10 cellular contexts compared by ENCODE assay signal in the genomic region with DNA sequence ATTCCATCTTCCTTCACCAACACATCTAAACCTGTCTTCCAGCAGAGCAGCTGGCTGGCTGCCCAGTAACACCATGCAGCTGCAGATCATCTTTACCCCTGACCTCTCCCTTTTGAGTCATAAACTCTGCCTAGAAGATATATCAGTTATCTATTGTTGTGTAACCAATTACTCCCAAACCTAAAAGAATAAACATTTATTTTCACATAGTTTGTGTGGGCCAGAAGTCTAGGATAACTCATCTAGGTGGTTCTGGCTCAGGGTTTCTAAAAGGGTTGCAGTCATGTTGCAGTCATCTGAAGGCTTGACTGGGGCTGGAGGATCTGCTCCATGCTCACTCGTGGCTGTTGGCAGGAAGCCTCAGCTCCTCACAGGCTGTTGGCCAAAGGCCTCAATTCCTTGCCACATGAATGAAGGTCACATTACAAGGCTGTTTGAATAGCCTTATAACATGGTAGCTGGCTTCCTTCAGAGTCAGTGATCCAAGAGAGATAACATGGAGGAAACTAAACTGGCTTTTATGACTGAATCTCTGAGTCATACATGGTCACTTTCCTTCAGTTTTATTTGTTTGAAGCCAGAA.
DNase-seq lines count a peak whose midpoint lies in the region; ATAC-seq, FAIRE-seq and TF ChIP-seq lines count a peak whose summit lies in the region.
"Had no signal": no experiment of that assay in that cellular context is flagged by ENCODE, and none has a peak within 500 bp of the region (broad histone marks: within the 10 kb centered on the region; RNA-seq: fewer than 3 reads in every experiment).

No MANE protein-coding gene starts in this region.

- intact Hi-C loops in activated CD8-positive, alpha-beta T cell treated with anti-CD3 and anti-CD28 coated beads for 36 hours (cut with micrococcal nuclease): no loop called here
- intact Hi-C loops in endothelial cell of umbilical vein (cut with micrococcal nuclease): loop anchor here (1.0 kb wide), 1 partner anchor 21 kb away; no protein-coding TSS in a partner anchor
- intact Hi-C loops in stomach (cut with DNase I; ENCODE audit: low total_unique reads): no loop called here
- intact Hi-C loops in activated CD4-positive, alpha-beta T cell treated with anti-CD3 and anti-CD28 coated beads, Interleukin-2, amount 10 ng/mL, durations not matched to agents 24 days and 14 days (cut with micrococcal nuclease): loop anchor here (2.0 kb wide), 1 partner anchor 62 kb away; no protein-coding TSS in a partner anchor

- no peaks in the 10 kb centered on the region for H4K20me1 ChIP-seq in endothelial cell of umbilical vein (replicated peaks; ENCODE audit: control insufficient read depth, extremely low read depth, insufficient read depth, low read length)

- no peaks in the 10 kb centered on the region for H3K9me3 ChIP-seq in endothelial cell of umbilical vein (replicated peaks; ENCODE audit: control insufficient read depth, insufficient read depth, low read length)
- H3K9me3 ChIP-seq in stomach: no peaks in the 10 kb centered on the region

- POLR2A ChIA-PET in activated CD8-positive, alpha-beta T cell treated with anti-CD3 and anti-CD28 coated beads for 36 hours (lab: Charles Lee): no interaction called here
- POLR2A ChIA-PET in activated CD8-positive, alpha-beta T cell treated with anti-CD3 and anti-CD28 coated beads, Interleukin-2, amount 10 ng/mL, durations not matched to agents 7 days and 5 days (lab: Charles Lee): no interaction called here
- POLR2A ChIA-PET in endothelial cell of umbilical vein (lab: Charles Lee): no interaction called here

- CTCF ChIA-PET in activated CD8-positive, alpha-beta T cell treated with anti-CD3 and anti-CD28 coated beads for 36 hours (lab: Charles Lee): no interaction called here
- CTCF ChIA-PET in activated CD8-positive, alpha-beta T cell treated with anti-CD3 and anti-CD28 coated beads, Interleukin-2, amount 10 ng/mL, durations not matched to agents 7 days and 5 days (lab: Charles Lee): interaction anchor here (1.3 kb wide), 1 partner anchor 38 kb away, joined by 3 read pairs; no protein-coding TSS in a partner anchor
- CTCF ChIA-PET in endothelial cell of umbilical vein (lab: Charles Lee): interaction anchor here (1.3 kb wide), 1 partner anchor 38 kb away, joined by 3 read pairs; no protein-coding TSS in a partner anchor

- H3K4me1 ChIP-seq in endothelial cell of umbilical vein (ENCODE audit: control insufficient read depth, extremely low read depth, insufficient read depth, low read length) (peaks cover 3% of the 10 kb centered on the region), stomach (peaks cover 0 to 7% (median 0%) of the 10 kb centered on the region in 4 donors)

- no peaks in the 10 kb centered on the region for H3K36me3 ChIP-seq in endothelial cell of umbilical vein (ENCODE audit: control insufficient read depth in 2 of 2, extremely low read depth in 1 of 2, insufficient read depth in 2 of 2, low read length in 2 of 2)
- peaks cover 0 to 2% (median under 1%) of the 10 kb centered on the region in 4 donors for H3K36me3 ChIP-seq in stomach

- H3K9me3 Mint-ChIP-seq in activated CD8-positive, alpha-beta T cell treated with anti-CD3 and anti-CD28 coated beads for 36 hours: no peaks in the 10 kb centered on the region
- no peaks in the 10 kb centered on the region for H3K9me3 Mint-ChIP-seq in activated CD8-positive, alpha-beta T cell treated with anti-CD3 and anti-CD28 coated beads, Interleukin-2, amount 10 ng/mL, durations not matched to agents 7 days and 5 days (ENCODE audit: insufficient read depth)
- peaks cover 2 to 5% of the 10 kb centered on the region in 2 donors for H3K9me3 Mint-ChIP-seq in stimulated activated naive B cell treated with anti-CD40 and anti-IgM and Interleukin-4, amounts not matched to agents 10 μg/mL and 1 μg/mL and 100 μg/mL, for 72 hours
- no peaks in the 10 kb centered on the region for H3K9me3 Mint-ChIP-seq in activated CD4-positive, alpha-beta T cell treated with anti-CD3 and anti-CD28 coated beads, Interleukin-2, amount 10 ng/mL, durations not matched to agents 24 days and 14 days
- H3K9me3 Mint-ChIP-seq: activated CD4-positive, alpha-beta memory T cell treated with anti-CD3 and anti-CD28 coated beads for 36 hours had no signal

- no peaks in the 10 kb centered on the region for H3K9me1 ChIP-seq in endothelial cell of umbilical vein (replicated peaks; ENCODE audit: control insufficient read depth, extremely low read depth, insufficient read depth, low read length)

- no peak overlapping the region for H3K27ac ChIP-seq in endothelial cell of umbilical vein (ENCODE audit: insufficient read depth, low read depth, low read length)
- H3K27ac ChIP-seq in stomach: peak overlapping the region in 2 of 5 donors; percentile 24 to 25

- H3K36me3 Mint-ChIP-seq in activated CD8-positive, alpha-beta T cell treated with anti-CD3 and anti-CD28 coated beads for 36 hours (ENCODE audit: low read depth): no peaks in the 10 kb centered on the region
- no peaks in the 10 kb centered on the region for H3K36me3 Mint-ChIP-seq in activated CD8-positive, alpha-beta T cell treated with anti-CD3 and anti-CD28 coated beads, Interleukin-2, amount 10 ng/mL, durations not matched to agents 7 days and 5 days (ENCODE audit: low read depth)
- peaks cover 0 to 4% of the 10 kb centered on the region in 2 donors for H3K36me3 Mint-ChIP-seq in stimulated activated naive B cell treated with anti-CD40 and anti-IgM and Interleukin-4, amounts not matched to agents 10 μg/mL and 1 μg/mL and 100 μg/mL, for 72 hours
- H3K36me3 Mint-ChIP-seq in activated CD4-positive, alpha-beta T cell treated with anti-CD3 and anti-CD28 coated beads, Interleukin-2, amount 10 ng/mL, durations not matched to agents 24 days and 14 days (ENCODE audit: low read depth): no peaks in the 10 kb centered on the region
- H3K36me3 Mint-ChIP-seq: activated CD4-positive, alpha-beta memory T cell treated with anti-CD3 and anti-CD28 coated beads for 36 hours had no signal

- no peak for FAIRE-seq in endothelial cell of umbilical vein (lab: Jason Lieb, UNC)

- ATAC-seq in activated CD8-positive, alpha-beta T cell treated with anti-CD3 and anti-CD28 coated beads for 36 hours: peak; percentile 45
- ATAC-seq in activated CD8-positive, alpha-beta T cell treated with anti-CD3 and anti-CD28 coated beads, Interleukin-2, amount 10 ng/mL, durations not matched to agents 7 days and 5 days: no peak
- ATAC-seq in stimulated activated naive B cell treated with anti-CD40 and anti-IgM and Interleukin-4, amounts not matched to agents 10 μg/mL and 1 μg/mL and 100 μg/mL, for 72 hours (replicated peaks): no peak
- ATAC-seq: Right ventricle myocardium inferior had no signal

- no peaks in the 10 kb centered on the region for H3K4me1 Mint-ChIP-seq in activated CD8-positive, alpha-beta T cell treated with anti-CD3 and anti-CD28 coated beads for 36 hours (ENCODE audit: low read depth)
- H3K4me1 Mint-ChIP-seq in activated CD8-positive, alpha-beta T cell treated with anti-CD3 and anti-CD28 coated beads, Interleukin-2, amount 10 ng/mL, durations not matched to agents 7 days and 5 days (ENCODE audit: low read depth): no peaks in the 10 kb centered on the region
- H3K4me1 Mint-ChIP-seq in stimulated activated naive B cell treated with anti-CD40 and anti-IgM and Interleukin-4, amounts not matched to agents 10 μg/mL and 1 μg/mL and 100 μg/mL, for 72 hours: no peaks in the 10 kb centered on the region
- H3K4me1 Mint-ChIP-seq in activated CD4-positive, alpha-beta T cell treated with anti-CD3 and anti-CD28 coated beads, Interleukin-2, amount 10 ng/mL, durations not matched to agents 24 days and 14 days: no peaks in the 10 kb centered on the region

- H3K27ac Mint-ChIP-seq in activated CD8-positive, alpha-beta T cell treated with anti-CD3 and anti-CD28 coated beads for 36 hours: no peak overlapping the region
- no peak overlapping the region for H3K27ac Mint-ChIP-seq in activated CD8-positive, alpha-beta T cell treated with anti-CD3 and anti-CD28 coated beads, Interleukin-2, amount 10 ng/mL, durations not matched to agents 7 days and 5 days
- H3K27ac Mint-ChIP-seq in stimulated activated naive B cell treated with anti-CD40 and anti-IgM and Interleukin-4, amounts not matched to agents 10 μg/mL and 1 μg/mL and 100 μg/mL, for 72 hours: no peak overlapping the region
- no peak overlapping the region for H3K27ac Mint-ChIP-seq in activated CD4-positive, alpha-beta T cell treated with anti-CD3 and anti-CD28 coated beads, Interleukin-2, amount 10 ng/mL, durations not matched to agents 24 days and 14 days
- H3K27ac Mint-ChIP-seq: activated CD4-positive, alpha-beta memory T cell treated with anti-CD3 and anti-CD28 coated beads for 36 hours had no signal

- H3K4me3 Mint-ChIP-seq in activated CD8-positive, alpha-beta T cell treated with anti-CD3 and anti-CD28 coated beads for 36 hours: no peak overlapping the region
- H3K4me3 Mint-ChIP-seq in activated CD8-positive, alpha-beta T cell treated with anti-CD3 and anti-CD28 coated beads, Interleukin-2, amount 10 ng/mL, durations not matched to agents 7 days and 5 days: no peak overlapping the region
- no peak overlapping the region for H3K4me3 Mint-ChIP-seq in stimulated activated naive B cell treated with anti-CD40 and anti-IgM and Interleukin-4, amounts not matched to agents 10 μg/mL and 1 μg/mL and 100 μg/mL, for 72 hours
- no peak overlapping the region for H3K4me3 Mint-ChIP-seq in activated CD4-positive, alpha-beta T cell treated with anti-CD3 and anti-CD28 coated beads, Interleukin-2, amount 10 ng/mL, durations not matched to agents 24 days and 14 days
- H3K4me3 Mint-ChIP-seq: activated CD4-positive, alpha-beta memory T cell treated with anti-CD3 and anti-CD28 coated beads for 36 hours had no signal

- dilution Hi-C loops in endothelial cell of umbilical vein (cut with MboI; ENCODE audit: extremely low pct_ligation_motif_present, low sequenced_read_pairs): no loop called here

- DNase-seq in activated CD8-positive, alpha-beta T cell treated with anti-CD3 and anti-CD28 coated beads for 36 hours: no peak
- DNase-seq in activated CD8-positive, alpha-beta T cell treated with anti-CD3 and anti-CD28 coated beads, Interleukin-2, amount 10 ng/mL, durations not matched to agents 7 days and 5 days: no peak
- DNase-seq in OCI-M1 (lab: John Stamatoyannopoulos, UW) (peak; percentile 58), endothelial cell of umbilical vein (ENCODE audit: low read depth, low spot score) (peak; percentile 40), stomach (peak; percentile 64), NCI-H187 treated with DMSO at 0.1 percent for 48 hours (lab: John Stamatoyannopoulos, UW) (no peak)
- DNase-seq in stimulated activated naive B cell treated with anti-CD40 and anti-IgM and Interleukin-4, amounts not matched to agents 10 μg/mL and 1 μg/mL and 100 μg/mL, for 72 hours: no peak
- DNase-seq in activated CD4-positive, alpha-beta T cell treated with anti-CD3 and anti-CD28 coated beads, Interleukin-2, amount 10 ng/mL, durations not matched to agents 24 days and 14 days: no peak
- DNase-seq: activated CD4-positive, alpha-beta memory T cell treated with anti-CD3 and anti-CD28 coated beads for 36 hours had no signal

- TF ChIP-seq POLR2A in endothelial cell of umbilical vein (IDR thresholded peaks at IDR 0.05; ENCODE audit: low read depth, low read length) (no peak), stomach (IDR thresholded peaks at IDR 0.05) (no peak)

- H3K4me3 ChIP-seq in endothelial cell of umbilical vein (replicated peaks in 1 of 3; ENCODE audit: insufficient read depth in 1 of 3, low read depth in 1 of 3, low read length in 3 of 3) (no peak overlapping the region), stomach (no peak overlapping the region)

- no TSS peak for BruUV-seq in endothelial cell of umbilical vein (replicated peaks; lab: Mats Ljungman, UMichigan)

- WGBS in stomach, 5 donors: 10 to 40% (median 22%) methylated on average over 1 of the region's 1 CpG

- H3K9ac ChIP-seq in endothelial cell of umbilical vein (replicated peaks; ENCODE audit: extremely low read depth, insufficient read depth, low read length): no peak overlapping the region

- H3K4me2 ChIP-seq in endothelial cell of umbilical vein (ENCODE audit: insufficient read depth, low read length): no peak overlapping the region

- no peak for TF ChIP-seq EP300 in stomach (IDR thresholded peaks at IDR 0.05)

- no peak for TF ChIP-seq CTCF in activated CD8-positive, alpha-beta T cell treated with anti-CD3 and anti-CD28 coated beads for 36 hours (IDR thresholded peaks at IDR 0.05)
- TF ChIP-seq CTCF in endothelial cell of umbilical vein (IDR thresholded peaks at IDR 0.05; ENCODE audit: extremely low read depth in 1 of 2, insufficient read depth in 1 of 2, low read depth in 1 of 2, low read length in 2 of 2) (no peak), stomach (IDR thresholded peaks at IDR 0.05) (no peak)

- no peak overlapping the region for H2AFZ ChIP-seq in endothelial cell of umbilical vein (ENCODE audit: low read depth, low read length)

- H3K79me2 ChIP-seq in endothelial cell of umbilical vein (ENCODE audit: control insufficient read depth, insufficient read depth, low read length): no peaks in the 10 kb centered on the region

- H3K27me3 Mint-ChIP-seq in activated CD8-positive, alpha-beta T cell treated with anti-CD3 and anti-CD28 coated beads for 36 hours: no peaks in the 10 kb centered on the region
- H3K27me3 Mint-ChIP-seq in activated CD8-positive, alpha-beta T cell treated with anti-CD3 and anti-CD28 coated beads, Interleukin-2, amount 10 ng/mL, durations not matched to agents 7 days and 5 days (ENCODE audit: low read depth): peaks cover 7% of the 10 kb centered on the region
- H3K27me3 Mint-ChIP-seq in stimulated activated naive B cell treated with anti-CD40 and anti-IgM and Interleukin-4, amounts not matched to agents 10 μg/mL and 1 μg/mL and 100 μg/mL, for 72 hours: no peaks in the 10 kb centered on the region
- peaks cover 3% of the 10 kb centered on the region for H3K27me3 Mint-ChIP-seq in activated CD4-positive, alpha-beta T cell treated with anti-CD3 and anti-CD28 coated beads, Interleukin-2, amount 10 ng/mL, durations not matched to agents 24 days and 14 days
- H3K27me3 Mint-ChIP-seq: activated CD4-positive, alpha-beta memory T cell treated with anti-CD3 and anti-CD28 coated beads for 36 hours had no signal

- no peaks in the 10 kb centered on the region for H3K27me3 ChIP-seq in endothelial cell of umbilical vein (ENCODE audit: control insufficient read depth in 2 of 2, insufficient read depth in 2 of 2, low read length in 2 of 2)
- H3K27me3 ChIP-seq in stomach: no peaks in the 10 kb centered on the region

Comparison
In these comparisons a context has a peak if more than half of its experiments do, and no peak if none do; other contexts are left out.
1. DNase-seq: peak in OCI-M1 (single experiment), endothelial cell of umbilical vein (single experiment) and stomach (single experiment); none in activated CD8-positive, alpha-beta T cell treated with anti-CD3 and anti-CD28 coated beads for 36 hours (single experiment), activated CD8-positive, alpha-beta T cell treated with anti-CD3 and anti-CD28 coated beads, Interleukin-2, amount 10 ng/mL, durations not matched to agents 7 days and 5 days (single experiment), stimulated activated naive B cell treated with anti-CD40 and anti-IgM and Interleukin-4, amounts not matched to agents 10 μg/mL and 1 μg/mL and 100 μg/mL, for 72 hours (single experiment), activated CD4-positive, alpha-beta T cell treated with anti-CD3 and anti-CD28 coated beads, Interleukin-2, amount 10 ng/mL, durations not matched to agents 24 days and 14 days (single experiment) and NCI-H187 treated with DMSO at 0.1 percent for 48 hours (single experiment).
2. intact Hi-C loops: an anchor here in endothelial cell of umbilical vein (1.0 kb wide) and activated CD4-positive, alpha-beta T cell treated with anti-CD3 and anti-CD28 coated beads, Interleukin-2, amount 10 ng/mL, durations not matched to agents 24 days and 14 days (2.0 kb wide); none called in activated CD8-positive, alpha-beta T cell treated with anti-CD3 and anti-CD28 coated beads for 36 hours and stomach.